Comparison of ENCODE assay signal across 18 cellular contexts in the genomic region with DNA sequence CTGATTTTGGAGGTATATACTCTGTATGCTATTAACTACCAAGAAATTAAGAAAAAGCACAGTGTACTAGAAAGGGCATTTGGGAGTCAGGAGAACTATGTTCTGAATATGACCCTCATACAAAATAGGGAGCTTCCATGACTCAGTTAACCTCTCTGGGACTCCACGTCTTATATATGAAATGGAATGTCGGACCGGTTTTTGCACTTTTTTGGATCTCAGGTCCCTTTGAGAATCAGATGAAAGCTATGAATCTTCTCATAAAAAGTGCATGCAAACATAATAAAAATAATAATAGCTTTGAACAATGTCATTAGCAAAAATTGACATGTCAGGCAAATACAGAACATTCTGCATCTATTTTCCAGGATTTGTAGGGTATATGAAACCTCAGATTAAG.
"Had no signal": no experiment of that assay in that cellular context is flagged by ENCODE, and none has a peak within 500 bp of the region (broad histone marks: within the 10 kb centered on the region; RNA-seq: fewer than 3 reads in every experiment).

No MANE protein-coding gene starts in this region.

- H3K9me3 ChIP-seq: esophagus muscularis mucosa, gastrocnemius medialis, heart right ventricle, psoas muscle, right lobe of liver had no signal

- H3K4me3 Mint-ChIP-seq: dendritic cell treated with granulocyte-macrophage colony-stimulating factor and Interleukin-4, amounts not matched to agents 40 ng/mL and 50 ng/mL, for 4 days; effector memory CD8-positive, alpha-beta T cell; mesothelial cell of epicardium; nephron had no signal

- FAIRE-seq: colon, islet of Langerhans had no signal

- H3K27me3 Mint-ChIP-seq: dendritic cell treated with granulocyte-macrophage colony-stimulating factor and Interleukin-4, amounts not matched to agents 40 ng/mL and 50 ng/mL, for 4 days; effector memory CD8-positive, alpha-beta T cell had no signal

- ATAC-seq: effector memory CD8-positive, alpha-beta T cell; gastrocnemius medialis; heart right ventricle; left lobe of liver; psoas muscle; right lobe of liver had no signal

- H3K9me3 Mint-ChIP-seq: dendritic cell treated with granulocyte-macrophage colony-stimulating factor and Interleukin-4, amounts not matched to agents 40 ng/mL and 50 ng/mL, for 4 days; effector memory CD8-positive, alpha-beta T cell; mesothelial cell of epicardium; nephron had no signal

- H3K4me3 ChIP-seq: esophagus muscularis mucosa, gastrocnemius medialis, heart right ventricle, psoas muscle, right lobe of liver had no signal

- H3K27me3 ChIP-seq: esophagus muscularis mucosa, gastrocnemius medialis, heart right ventricle, right lobe of liver had no signal

- DNase-seq: effector memory CD8-positive, alpha-beta T cell; gastrocnemius medialis; heart right ventricle; hypothalamus; kidney glomerular epithelial cell; mammary epithelial cell; psoas muscle; retina; right lobe of liver; stimulated activated CD4-positive, alpha-beta T cell treated with anti-CD3 and anti-CD28 coated beads, Interleukin-4, amount 100 ng/mL, for 4 hours; stimulated activated naive CD4-positive, alpha-beta T cell treated with Interleukin-2 at 50 U/mL for 16 hours had no signal

- H3K36me3 ChIP-seq: gastrocnemius medialis, right lobe of liver had no signal

- H3K27ac Mint-ChIP-seq: dendritic cell treated with granulocyte-macrophage colony-stimulating factor and Interleukin-4, amounts not matched to agents 40 ng/mL and 50 ng/mL, for 4 days; effector memory CD8-positive, alpha-beta T cell; mesothelial cell of epicardium had no signal
